In genomic region chr6:24431045-24431451, GRCh38 we compare ENCODE assay signal across 8 cellular contexts. TPM values are rescaled to one million over a fixed set of nuclear protein-coding genes. Genes with fewer than 3 reads are reported as not detected.
DNase-seq lines count a peak whose midpoint lies in the region; ATAC-seq and TF ChIP-seq lines count a peak whose summit lies in the region.

No MANE protein-coding gene starts in this region.

- H3K14ac ChIP-seq in neuronal stem cell (ENCODE audit: low read length), result no peak overlapping the region

- H3K79me1 ChIP-seq in neuronal stem cell (ENCODE audit: low read depth, low read length), result no peaks in the 10 kb centered on the region

- H2AK5ac ChIP-seq in neuronal stem cell (ENCODE audit: low read depth, low read length), result no peak overlapping the region

- no peaks in the 10 kb centered on the region for H3K4me1 ChIP-seq in neuronal stem cell (ENCODE audit: control insufficient read depth in 2 of 2, insufficient read depth in 1 of 2, low read depth in 1 of 2, low read length in 2 of 2)

- peaks cover 0 to 29% of the 10 kb centered on the region in 2 donors for H3K36me3 ChIP-seq in neuronal stem cell (replicated peaks in 1 of 2; ENCODE audit: control insufficient read depth in 2 of 2, insufficient read depth in 2 of 2, low read length in 2 of 2)

- no peak for ATAC-seq in GM21723 (IDR thresholded peaks at IDR 0.05; ENCODE audit: unreplicated experiment)

- H4K91ac ChIP-seq in neuronal stem cell (ENCODE audit: low read depth, low read length, poor library complexity), result no peak overlapping the region

- H3K4ac ChIP-seq in neuronal stem cell (ENCODE audit: low read length), result no peak overlapping the region

- no peak overlapping the region for H3K18ac ChIP-seq in neuronal stem cell (ENCODE audit: low read length)

- no peak overlapping the region for H3K4me3 ChIP-seq in AG09309 (ENCODE audit: control insufficient read depth, low read depth, low read length)
- H3K4me3 ChIP-seq in neuronal stem cell (ENCODE audit: low read length in 2 of 2), result no peak overlapping the region

- H3K9ac ChIP-seq in neuronal stem cell (ENCODE audit: low read depth, low read length, poor library complexity), result no peak overlapping the region

- no peaks in the 10 kb centered on the region for H3K9me3 ChIP-seq in neuronal stem cell (replicated peaks in 1 of 2; ENCODE audit: control insufficient read depth in 2 of 2, insufficient read depth in 1 of 2, low read depth in 1 of 2, low read length in 2 of 2)

- H2BK12ac ChIP-seq in neuronal stem cell (ENCODE audit: low read length), result no peak overlapping the region

- WGBS in neuronal stem cell (ENCODE audit: extremely low coverage in 2 of 2, insufficient read length in 2 of 2, insufficient replicate concordance in 1 of 2), 2 donors, result no CpG with 5 or more reads among the region's 1 CpG

- H2BK15ac ChIP-seq in neuronal stem cell (ENCODE audit: low read length), result no peak overlapping the region

- no peak overlapping the region for H4K8ac ChIP-seq in neuronal stem cell (ENCODE audit: low read depth, low read length)

- DNase-seq in AG09309 (ENCODE audit: low read depth) (peak; percentile 28), GM10266 (ENCODE audit: extremely low spot score) (peak; percentile 36), MV-4-11 (lab: John Stamatoyannopoulos, UW) (peak; percentile 25), SW480 (ENCODE audit: low spot score) (peak; percentile 3), foreskin melanocyte (peak; percentile 29), retina (peak; percentile 20), neuronal stem cell (ENCODE audit: low spot score) (no peak)

- H3K27me3 ChIP-seq in neuronal stem cell (ENCODE audit: control insufficient read depth in 3 of 3, insufficient read depth in 3 of 3, low read depth in 1 of 3, low read length in 3 of 3), result no peaks in the 10 kb centered on the region

- H3K4me2 ChIP-seq in neuronal stem cell (ENCODE audit: insufficient read depth, low read length, poor library complexity, severe bottlenecking), result no peak overlapping the region

- H2BK120ac ChIP-seq in neuronal stem cell (ENCODE audit: low read depth, low read length), result no peak overlapping the region

- H2AFZ ChIP-seq in neuronal stem cell (ENCODE audit: low read length), result no peak overlapping the region

- TF ChIP-seq CTCF in AG09309 (IDR thresholded peaks at IDR 0.05; ENCODE audit: control insufficient read depth, insufficient read depth, low read depth, low read length, missing control alignments), result peak; percentile 61
- peak; percentile 63 for TF ChIP-seq CTCF in GM10266 (IDR thresholded peaks at IDR 0.05; ENCODE audit: control insufficient read depth, insufficient read depth, low read depth, missing control alignments)

- no peak overlapping the region for H3K23ac ChIP-seq in neuronal stem cell (ENCODE audit: low read depth, low read length, poor library complexity)

- H2BK5ac ChIP-seq in neuronal stem cell (ENCODE audit: low read length), result no peak overlapping the region

- H3K27ac ChIP-seq in neuronal stem cell (replicated peaks; ENCODE audit: low read length), result no peak overlapping the region

RNA-seq across cellular contexts. Expression of gene MRS2, which starts 28.3 kb away (rescaled TPM):
- polyA plus RNA-seq in neuronal stem cell (2013, experiment 1 of 2), result 20.7 TPM
- 19.9 TPM for polyA plus RNA-seq in neuronal stem cell (2013, experiment 2 of 2)

RNA-seq across cellular contexts. Expression of gene GPLD1, which starts 58.3 kb away (rescaled TPM):
- 2.0 TPM for polyA plus RNA-seq in neuronal stem cell (2013, experiment 1 of 2)
- polyA plus RNA-seq in neuronal stem cell (2013, experiment 2 of 2), result 1.6 TPM
